In the genomic region with DNA sequence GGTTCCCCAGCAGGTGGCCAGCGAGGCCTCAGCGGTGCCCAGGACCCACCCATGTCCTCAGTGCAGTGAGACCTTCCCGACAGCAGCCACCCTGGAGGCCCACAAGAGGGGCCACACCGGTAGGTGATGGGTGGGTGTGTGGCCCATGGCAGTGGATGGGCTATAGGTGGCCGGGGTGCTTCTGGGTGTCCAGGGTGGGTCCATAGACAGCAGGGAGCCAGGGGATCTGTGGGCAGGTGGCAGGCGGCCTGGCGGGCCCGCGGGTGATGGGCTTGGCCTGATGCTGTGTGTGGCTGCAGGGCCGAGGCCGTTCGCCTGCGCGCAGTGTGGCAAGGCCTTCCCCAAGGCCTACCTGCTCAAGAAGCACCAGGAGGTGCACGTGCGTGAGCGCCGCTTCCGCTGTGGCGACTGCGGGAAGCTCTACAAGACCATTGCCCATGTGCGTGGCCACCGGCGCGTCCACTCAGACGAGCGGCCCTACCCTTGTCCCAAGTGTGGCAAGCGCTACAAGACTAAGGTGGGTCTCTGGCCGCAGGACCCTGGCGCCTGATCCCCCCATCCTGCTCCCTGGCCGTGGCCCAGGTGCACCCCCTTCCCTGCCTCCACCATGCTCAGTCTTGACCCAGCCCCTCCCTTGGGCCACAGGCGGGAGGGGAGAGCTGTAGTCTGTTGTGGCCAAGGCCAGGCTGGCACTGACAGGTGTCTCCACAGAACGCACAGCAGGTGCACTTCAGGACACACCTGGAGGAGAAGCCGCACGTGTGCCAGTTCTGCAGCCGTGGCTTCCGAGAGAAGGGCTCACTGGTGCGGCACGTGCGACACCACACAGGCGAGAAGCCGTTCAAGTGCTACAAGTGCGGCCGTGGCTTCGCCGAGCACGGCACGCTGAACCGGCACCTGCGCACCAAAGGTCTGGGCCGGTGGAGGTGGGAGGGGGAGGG, we compare ENCODE assay signal across 1 cellular context.
TF ChIP-seq lines count a peak whose summit lies in the region.

No MANE protein-coding gene starts in this region.

TF ChIP-seq in SK-N-SH treated with all-trans-retinoic acid at 6 μM for 48 hours, 23 proteins besides CTCF, POLR2A, EP300 and RAD21 (continued from another document):
- TF ChIP-seq, protein P1, sequence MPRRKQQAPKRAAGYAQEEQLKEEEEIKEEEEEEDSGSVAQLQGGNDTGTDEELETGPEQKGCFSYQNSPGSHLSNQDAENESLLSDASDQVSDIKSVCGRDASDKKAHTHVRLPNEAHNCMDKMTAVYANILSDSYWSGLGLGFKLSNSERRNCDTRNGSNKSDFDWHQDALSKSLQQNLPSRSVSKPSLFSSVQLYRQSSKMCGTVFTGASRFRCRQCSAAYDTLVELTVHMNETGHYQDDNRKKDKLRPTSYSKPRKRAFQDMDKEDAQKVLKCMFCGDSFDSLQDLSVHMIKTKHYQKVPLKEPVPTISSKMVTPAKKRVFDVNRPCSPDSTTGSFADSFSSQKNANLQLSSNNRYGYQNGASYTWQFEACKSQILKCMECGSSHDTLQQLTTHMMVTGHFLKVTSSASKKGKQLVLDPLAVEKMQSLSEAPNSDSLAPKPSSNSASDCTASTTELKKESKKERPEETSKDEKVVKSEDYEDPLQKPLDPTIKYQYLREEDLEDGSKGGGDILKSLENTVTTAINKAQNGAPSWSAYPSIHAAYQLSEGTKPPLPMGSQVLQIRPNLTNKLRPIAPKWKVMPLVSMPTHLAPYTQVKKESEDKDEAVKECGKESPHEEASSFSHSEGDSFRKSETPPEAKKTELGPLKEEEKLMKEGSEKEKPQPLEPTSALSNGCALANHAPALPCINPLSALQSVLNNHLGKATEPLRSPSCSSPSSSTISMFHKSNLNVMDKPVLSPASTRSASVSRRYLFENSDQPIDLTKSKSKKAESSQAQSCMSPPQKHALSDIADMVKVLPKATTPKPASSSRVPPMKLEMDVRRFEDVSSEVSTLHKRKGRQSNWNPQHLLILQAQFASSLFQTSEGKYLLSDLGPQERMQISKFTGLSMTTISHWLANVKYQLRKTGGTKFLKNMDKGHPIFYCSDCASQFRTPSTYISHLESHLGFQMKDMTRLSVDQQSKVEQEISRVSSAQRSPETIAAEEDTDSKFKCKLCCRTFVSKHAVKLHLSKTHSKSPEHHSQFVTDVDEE (CRISPR knock-in tag; IDR thresholded peaks at IDR 0.05), result no peak
- TF ChIP-seq ZFP30 (CRISPR knock-in tag; IDR thresholded peaks at IDR 0.05), result no peak
- TF ChIP-seq, protein P2, sequence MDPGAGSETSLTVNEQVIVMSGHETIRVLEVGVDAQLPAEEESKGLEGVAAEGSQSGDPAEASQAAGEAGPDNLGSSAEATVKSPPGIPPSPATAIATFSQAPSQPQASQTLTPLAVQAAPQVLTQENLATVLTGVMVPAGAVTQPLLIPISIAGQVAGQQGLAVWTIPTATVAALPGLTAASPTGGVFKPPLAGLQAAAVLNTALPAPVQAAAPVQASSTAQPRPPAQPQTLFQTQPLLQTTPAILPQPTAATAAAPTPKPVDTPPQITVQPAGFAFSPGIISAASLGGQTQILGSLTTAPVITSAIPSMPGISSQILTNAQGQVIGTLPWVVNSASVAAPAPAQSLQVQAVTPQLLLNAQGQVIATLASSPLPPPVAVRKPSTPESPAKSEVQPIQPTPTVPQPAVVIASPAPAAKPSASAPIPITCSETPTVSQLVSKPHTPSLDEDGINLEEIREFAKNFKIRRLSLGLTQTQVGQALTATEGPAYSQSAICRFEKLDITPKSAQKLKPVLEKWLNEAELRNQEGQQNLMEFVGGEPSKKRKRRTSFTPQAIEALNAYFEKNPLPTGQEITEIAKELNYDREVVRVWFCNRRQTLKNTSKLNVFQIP (CRISPR knock-in tag; IDR thresholded peaks at IDR 0.05; ENCODE audit: borderline replicate concordance, low read depth), result no peak
- no peak for TF ChIP-seq TCF4 (CRISPR knock-in tag; IDR thresholded peaks at IDR 0.05; ENCODE audit: borderline replicate concordance)
